Comparison of ENCODE assay signal across 16 cellular contexts in genomic region chr15:39407116-39407515, GRCh38.
"Had no signal": no experiment of that assay in that cellular context is flagged by ENCODE, and none has a peak within 500 bp of the region (broad histone marks: within the 10 kb centered on the region; RNA-seq: fewer than 3 reads in every experiment).

No MANE protein-coding gene starts in this region.

- FAIRE-seq: urothelium cell line had no signal

- H3K36me3 Mint-ChIP-seq: stimulated activated memory B cell treated with anti-CD40 and anti-IgM and Interleukin-4, amounts not matched to agents 10 μg/mL and 1 μg/mL and 100 μg/mL, for 72 hours had no signal

- H3K9me3 Mint-ChIP-seq: effector memory CD8-positive, alpha-beta T cell; natural killer cell treated with Interleukin-12 subunit alpha and Interleukin-12 subunit beta and Interleukin-15 and Interleukin-18, amount 100 ng/mL, for 72 hours; stimulated activated memory B cell treated with anti-CD40 and anti-IgM and Interleukin-4, amounts not matched to agents 10 μg/mL and 1 μg/mL and 100 μg/mL, for 72 hours had no signal

- H3K27me3 Mint-ChIP-seq: stimulated activated memory B cell treated with anti-CD40 and anti-IgM and Interleukin-4, amounts not matched to agents 10 μg/mL and 1 μg/mL and 100 μg/mL, for 72 hours had no signal

- H3K4me3 ChIP-seq: thyroid gland had no signal

- H3K27ac Mint-ChIP-seq: effector memory CD8-positive, alpha-beta T cell; natural killer cell treated with Interleukin-12 subunit alpha and Interleukin-12 subunit beta and Interleukin-15 and Interleukin-18, amount 100 ng/mL, for 72 hours; stimulated activated memory B cell treated with anti-CD40 and anti-IgM and Interleukin-4, amounts not matched to agents 10 μg/mL and 1 μg/mL and 100 μg/mL, for 72 hours had no signal

- H3K4me3 Mint-ChIP-seq: effector memory CD8-positive, alpha-beta T cell; natural killer cell treated with Interleukin-12 subunit alpha and Interleukin-12 subunit beta and Interleukin-15 and Interleukin-18, amount 100 ng/mL, for 72 hours; stimulated activated memory B cell treated with anti-CD40 and anti-IgM and Interleukin-4, amounts not matched to agents 10 μg/mL and 1 μg/mL and 100 μg/mL, for 72 hours had no signal

- DNase-seq: activated CD4-positive, alpha-beta T cell treated with anti-CD3 and anti-CD28 coated beads for 1 hour; activated CD4-positive, alpha-beta T cell treated with anti-CD3 and anti-CD28 coated beads, Interleukin-2, amount 50 U/mL, for 4 hours; activated naive CD4-positive, alpha-beta T cell treated with Interleukin-2 at 50 U/mL for 16 hours; activated T-cell treated with anti-CD3 and anti-CD28 coated beads for 4 hours; aorta; dermis blood vessel endothelial cell; effector memory CD8-positive, alpha-beta T cell; foreskin melanocyte; mesenchymal stem cell; posterior cingulate gyrus; retina; T1000; thyroid gland had no signal
